In the genomic region with DNA sequence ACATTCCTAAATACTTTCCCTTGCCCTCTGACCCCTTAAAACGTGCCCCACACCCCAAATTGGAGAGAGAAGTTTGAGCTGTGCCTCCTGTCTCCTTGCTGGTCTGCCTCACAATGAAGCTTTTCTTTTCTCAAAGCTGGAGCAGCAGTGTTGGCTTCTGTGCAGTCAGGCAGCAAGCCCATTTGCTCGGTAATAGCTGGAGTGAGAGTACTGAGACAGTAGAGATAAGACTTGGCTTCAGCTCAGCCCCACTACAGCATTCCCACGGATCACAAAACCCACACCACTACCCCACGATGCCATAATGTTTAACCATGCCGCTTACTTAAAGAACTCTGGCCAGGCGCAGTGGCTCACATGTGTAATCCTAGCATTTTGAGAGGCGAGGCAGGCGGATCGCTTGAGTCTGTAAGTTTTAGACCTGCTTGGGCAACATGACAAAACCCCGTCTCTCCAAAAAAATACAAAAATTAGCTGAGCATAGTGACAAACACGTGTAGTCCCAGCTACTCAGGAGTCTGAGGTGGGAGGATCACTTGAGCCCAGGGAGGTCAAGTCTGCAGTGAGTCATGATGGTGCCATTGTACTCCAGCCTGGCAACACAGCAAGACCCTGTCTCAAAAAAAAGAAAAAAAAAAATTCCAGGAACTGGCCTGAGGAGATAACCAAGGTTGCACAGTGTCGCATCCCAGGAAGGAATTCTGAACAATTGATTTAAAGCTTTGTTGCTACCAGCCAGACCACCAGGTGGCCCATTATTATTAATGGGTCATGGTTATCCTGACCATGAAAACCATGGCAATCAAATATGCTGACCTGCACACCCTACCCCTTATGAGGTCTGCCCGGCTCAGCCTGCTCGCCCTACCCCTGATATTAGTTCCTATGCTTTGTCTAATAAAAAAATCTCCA, we compare ENCODE assay signal across 1 cellular context.
TF ChIP-seq lines count a peak whose summit lies in the region.

No MANE protein-coding gene starts in this region.

TF ChIP-seq in H1, 55 proteins besides CTCF, POLR2A, EP300 and RAD21:
- TF ChIP-seq SIN3A (conservative IDR thresholded peaks at IDR 0.05 in 1 of 2, IDR thresholded peaks at IDR 0.05 in 1 of 2; ENCODE audit: low read depth in 1 of 2, low read length in 2 of 2) (no peak), CTBP2 (IDR thresholded peaks at IDR 0.05; ENCODE audit: borderline replicate concordance, insufficient read depth, insufficient read length, low read length) (no peak), GABPA (IDR thresholded peaks at IDR 0.05; ENCODE audit: borderline replicate concordance, insufficient read depth, low read length) (no peak), SP2 (IDR thresholded peaks at IDR 0.05; ENCODE audit: low read length) (no peak), GTF2F1 (IDR thresholded peaks at IDR 0.05; ENCODE audit: borderline replicate concordance, low read depth, low read length) (no peak), EZH2 (IDR thresholded peaks at IDR 0.05; ENCODE audit: low read depth, low read length, severe bottlenecking) (no peak), KDM5A (IDR thresholded peaks at IDR 0.05; ENCODE audit: low read length) (no peak), EGR1 (IDR thresholded peaks at IDR 0.05; ENCODE audit: borderline replicate concordance, low read depth, low read length) (no peak)
- TF ChIP-seq, protein P1, sequence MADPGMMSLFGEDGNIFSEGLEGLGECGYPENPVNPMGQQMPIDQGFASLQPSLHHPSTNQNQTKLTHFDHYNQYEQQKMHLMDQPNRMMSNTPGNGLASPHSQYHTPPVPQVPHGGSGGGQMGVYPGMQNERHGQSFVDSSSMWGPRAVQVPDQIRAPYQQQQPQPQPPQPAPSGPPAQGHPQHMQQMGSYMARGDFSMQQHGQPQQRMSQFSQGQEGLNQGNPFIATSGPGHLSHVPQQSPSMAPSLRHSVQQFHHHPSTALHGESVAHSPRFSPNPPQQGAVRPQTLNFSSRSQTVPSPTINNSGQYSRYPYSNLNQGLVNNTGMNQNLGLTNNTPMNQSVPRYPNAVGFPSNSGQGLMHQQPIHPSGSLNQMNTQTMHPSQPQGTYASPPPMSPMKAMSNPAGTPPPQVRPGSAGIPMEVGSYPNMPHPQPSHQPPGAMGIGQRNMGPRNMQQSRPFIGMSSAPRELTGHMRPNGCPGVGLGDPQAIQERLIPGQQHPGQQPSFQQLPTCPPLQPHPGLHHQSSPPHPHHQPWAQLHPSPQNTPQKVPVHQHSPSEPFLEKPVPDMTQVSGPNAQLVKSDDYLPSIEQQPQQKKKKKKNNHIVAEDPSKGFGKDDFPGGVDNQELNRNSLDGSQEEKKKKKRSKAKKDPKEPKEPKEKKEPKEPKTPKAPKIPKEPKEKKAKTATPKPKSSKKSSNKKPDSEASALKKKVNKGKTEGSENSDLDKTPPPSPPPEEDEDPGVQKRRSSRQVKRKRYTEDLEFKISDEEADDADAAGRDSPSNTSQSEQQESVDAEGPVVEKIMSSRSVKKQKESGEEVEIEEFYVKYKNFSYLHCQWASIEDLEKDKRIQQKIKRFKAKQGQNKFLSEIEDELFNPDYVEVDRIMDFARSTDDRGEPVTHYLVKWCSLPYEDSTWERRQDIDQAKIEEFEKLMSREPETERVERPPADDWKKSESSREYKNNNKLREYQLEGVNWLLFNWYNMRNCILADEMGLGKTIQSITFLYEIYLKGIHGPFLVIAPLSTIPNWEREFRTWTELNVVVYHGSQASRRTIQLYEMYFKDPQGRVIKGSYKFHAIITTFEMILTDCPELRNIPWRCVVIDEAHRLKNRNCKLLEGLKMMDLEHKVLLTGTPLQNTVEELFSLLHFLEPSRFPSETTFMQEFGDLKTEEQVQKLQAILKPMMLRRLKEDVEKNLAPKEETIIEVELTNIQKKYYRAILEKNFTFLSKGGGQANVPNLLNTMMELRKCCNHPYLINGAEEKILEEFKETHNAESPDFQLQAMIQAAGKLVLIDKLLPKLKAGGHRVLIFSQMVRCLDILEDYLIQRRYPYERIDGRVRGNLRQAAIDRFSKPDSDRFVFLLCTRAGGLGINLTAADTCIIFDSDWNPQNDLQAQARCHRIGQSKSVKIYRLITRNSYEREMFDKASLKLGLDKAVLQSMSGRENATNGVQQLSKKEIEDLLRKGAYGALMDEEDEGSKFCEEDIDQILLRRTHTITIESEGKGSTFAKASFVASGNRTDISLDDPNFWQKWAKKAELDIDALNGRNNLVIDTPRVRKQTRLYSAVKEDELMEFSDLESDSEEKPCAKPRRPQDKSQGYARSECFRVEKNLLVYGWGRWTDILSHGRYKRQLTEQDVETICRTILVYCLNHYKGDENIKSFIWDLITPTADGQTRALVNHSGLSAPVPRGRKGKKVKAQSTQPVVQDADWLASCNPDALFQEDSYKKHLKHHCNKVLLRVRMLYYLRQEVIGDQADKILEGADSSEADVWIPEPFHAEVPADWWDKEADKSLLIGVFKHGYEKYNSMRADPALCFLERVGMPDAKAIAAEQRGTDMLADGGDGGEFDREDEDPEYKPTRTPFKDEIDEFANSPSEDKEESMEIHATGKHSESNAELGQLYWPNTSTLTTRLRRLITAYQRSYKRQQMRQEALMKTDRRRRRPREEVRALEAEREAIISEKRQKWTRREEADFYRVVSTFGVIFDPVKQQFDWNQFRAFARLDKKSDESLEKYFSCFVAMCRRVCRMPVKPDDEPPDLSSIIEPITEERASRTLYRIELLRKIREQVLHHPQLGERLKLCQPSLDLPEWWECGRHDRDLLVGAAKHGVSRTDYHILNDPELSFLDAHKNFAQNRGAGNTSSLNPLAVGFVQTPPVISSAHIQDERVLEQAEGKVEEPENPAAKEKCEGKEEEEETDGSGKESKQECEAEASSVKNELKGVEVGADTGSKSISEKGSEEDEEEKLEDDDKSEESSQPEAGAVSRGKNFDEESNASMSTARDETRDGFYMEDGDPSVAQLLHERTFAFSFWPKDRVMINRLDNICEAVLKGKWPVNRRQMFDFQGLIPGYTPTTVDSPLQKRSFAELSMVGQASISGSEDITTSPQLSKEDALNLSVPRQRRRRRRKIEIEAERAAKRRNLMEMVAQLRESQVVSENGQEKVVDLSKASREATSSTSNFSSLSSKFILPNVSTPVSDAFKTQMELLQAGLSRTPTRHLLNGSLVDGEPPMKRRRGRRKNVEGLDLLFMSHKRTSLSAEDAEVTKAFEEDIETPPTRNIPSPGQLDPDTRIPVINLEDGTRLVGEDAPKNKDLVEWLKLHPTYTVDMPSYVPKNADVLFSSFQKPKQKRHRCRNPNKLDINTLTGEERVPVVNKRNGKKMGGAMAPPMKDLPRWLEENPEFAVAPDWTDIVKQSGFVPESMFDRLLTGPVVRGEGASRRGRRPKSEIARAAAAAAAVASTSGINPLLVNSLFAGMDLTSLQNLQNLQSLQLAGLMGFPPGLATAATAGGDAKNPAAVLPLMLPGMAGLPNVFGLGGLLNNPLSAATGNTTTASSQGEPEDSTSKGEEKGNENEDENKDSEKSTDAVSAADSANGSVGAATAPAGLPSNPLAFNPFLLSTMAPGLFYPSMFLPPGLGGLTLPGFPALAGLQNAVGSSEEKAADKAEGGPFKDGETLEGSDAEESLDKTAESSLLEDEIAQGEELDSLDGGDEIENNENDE (IDR thresholded peaks at IDR 0.05; ENCODE audit: insufficient replicate concordance, low read length) = no peak
